In the genomic region with DNA sequence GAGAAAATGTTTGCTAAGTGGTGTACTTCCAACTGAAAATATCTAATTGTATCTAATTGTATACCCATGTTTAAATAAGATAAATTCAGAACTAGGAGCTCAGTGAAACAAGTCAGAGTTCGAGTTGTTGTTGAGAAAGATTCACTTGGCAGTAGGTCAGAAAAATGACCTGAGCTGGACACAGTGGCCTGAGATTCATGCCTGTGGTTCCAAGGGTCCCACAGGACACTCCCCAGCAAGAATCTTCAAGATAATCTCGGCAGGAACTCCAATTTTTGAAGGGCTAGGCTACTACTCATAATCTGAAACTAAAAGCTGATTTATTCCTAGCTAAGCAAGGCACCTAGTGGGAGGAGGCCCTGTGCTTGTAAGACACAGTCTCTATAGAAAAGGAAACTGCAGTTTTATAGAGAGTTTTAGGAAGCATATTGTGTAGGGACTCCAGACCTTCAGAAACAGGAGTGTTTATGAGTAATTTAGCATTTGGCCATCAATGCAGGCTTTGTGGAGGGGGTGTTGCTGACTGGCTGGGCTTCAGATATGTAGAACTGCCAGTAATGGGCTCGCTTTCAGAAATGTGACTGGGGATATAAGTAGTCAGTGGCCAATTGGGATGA, we compare ENCODE assay signal across 9 cellular contexts. TPM values are rescaled to one million over a fixed set of nuclear protein-coding genes. Genes with fewer than 3 reads are reported as not detected.
A peak's percentile ranks its signal among the peaks of the same experiment; 100 is the strongest.
DNase-seq lines count a peak whose midpoint lies in the region; ATAC-seq, FAIRE-seq and TF ChIP-seq lines count a peak whose summit lies in the region.
"Had no signal": no experiment of that assay in that cellular context is flagged by ENCODE, and none has a peak within 500 bp of the region (broad histone marks: within the 10 kb centered on the region; RNA-seq: fewer than 3 reads in every experiment).

No MANE protein-coding gene starts in this region.

- no peak overlapping the region for H3K27ac ChIP-seq in prostate gland

- no peak for TF ChIP-seq POLR2A in prostate gland (IDR thresholded peaks at IDR 0.05)

- intact Hi-C loops in prostate gland (cut with DNase I): no loop called here

- 59% methylated on average over 3 of the region's 3 CpGs for WGBS in prostate gland

- H3K27me3 ChIP-seq in prostate gland (replicated peaks; ENCODE audit: insufficient read depth): no peaks in the 10 kb centered on the region

- TF ChIP-seq CTCF in fibroblast of pulmonary artery (IDR thresholded peaks at IDR 0.05; ENCODE audit: low read length, missing control alignments) (no peak), prostate gland (IDR thresholded peaks at IDR 0.05) (no peak)

- H3K9me3 ChIP-seq in prostate gland: no peaks in the 10 kb centered on the region

- ATAC-seq in GM18511 (IDR thresholded peaks at IDR 0.05; ENCODE audit: unreplicated experiment): peak; percentile 57
- peak; percentile 74 for ATAC-seq in GM21423 (IDR thresholded peaks at IDR 0.05; ENCODE audit: unreplicated experiment)
- peak; percentile 68 for ATAC-seq in HG03354 (IDR thresholded peaks at IDR 0.05; ENCODE audit: poor library complexity, severe bottlenecking, unreplicated experiment)
- no peak for ATAC-seq in HG03045 (IDR thresholded peaks at IDR 0.05; ENCODE audit: unreplicated experiment)
- ATAC-seq in GM19035 (IDR thresholded peaks at IDR 0.05; ENCODE audit: unreplicated experiment): no peak

- no peak for FAIRE-seq in urothelium cell line (lab: Jason Lieb, UNC)

- H3K4me3 ChIP-seq in fibroblast of pulmonary artery (replicated peaks; ENCODE audit: low read depth, low read length) (no peak overlapping the region), prostate gland (no peak overlapping the region)

- no peaks in the 10 kb centered on the region for H3K36me3 ChIP-seq in prostate gland

- DNase-seq in fibroblast of pulmonary artery (ENCODE audit: low read depth): peak; percentile 8
- DNase-seq in urothelium cell line (ENCODE audit: low spot score): no peak
- DNase-seq in prostate gland (ENCODE audit: low spot score): no peak
- DNase-seq: midbrain had no signal

- H3K4me1 ChIP-seq in prostate gland (replicated peaks): no peaks in the 10 kb centered on the region

RNA-seq across cellular contexts. Expression of gene SP140, which starts 43.2 kb away (rescaled TPM):
- total RNA-seq in prostate gland: under 1 TPM in 1 of 2 donors, not detected in 1; 0.51 TPM

RNA-seq across cellular contexts. Expression of gene SP110, which starts 48.9 kb away (rescaled TPM):
- total RNA-seq in prostate gland: 10 to 100 TPM; 26.5 to 39.3 TPM

RNA-seq across cellular contexts. Expression of gene SP140L, which starts 58.3 kb away (rescaled TPM):
- total RNA-seq in prostate gland: 10 to 100 TPM in 1 of 2 donors, 1 to 10 TPM in 1; 3.6 to 15.2 TPM

Comparison
In these comparisons a context has a peak if more than half of its experiments do, and no peak if none do; other contexts are left out.
1. ATAC-seq: peak in GM18511 (single experiment), GM21423 (single experiment) and HG03354 (single experiment); none in HG03045 (single experiment) and GM19035 (single experiment).